ENCODE assay signal across 8 cellular contexts in genomic region chr6:107459283-107460073, GRCh38. TPM values are rescaled to one million over a fixed set of nuclear protein-coding genes. Genes with fewer than 3 reads are reported as not detected.
A peak's percentile ranks its signal among the peaks of the same experiment; 100 is the strongest.
DNase-seq lines count a peak whose midpoint lies in the region; ATAC-seq and TF ChIP-seq lines count a peak whose summit lies in the region.

TSS of gene PDSS2 (minus strand) at chr6:107459564. CDS start at chr6:107459285, 279 bp downstream.

- H3K9me3 ChIP-seq in spleen: no peaks in the 10 kb centered on the region

- DNase-seq in AG09319 (ENCODE audit: extremely low read depth, low read depth) (peak; percentile 92), NCI-H226 (peak; percentile 97), WTC11 (ENCODE audit: low spot score) (peak; percentile 99), cardiac fibroblast (ENCODE audit: low read depth in 2 of 2) (peak; percentile 97), inferior parietal cortex (ENCODE audit: extremely low spot score) (peak; percentile 98), spleen (peak; percentile 100)

- ATAC-seq in HG03196 (IDR thresholded peaks at IDR 0.05; ENCODE audit: unreplicated experiment) (peak; percentile 92), WTC11 (peak; percentile 96)

- TF ChIP-seq POLR2A in GM18951 (IDR thresholded peaks at IDR 0.05; ENCODE audit: extremely low read depth, insufficient read depth, insufficient read length) (peak; percentile 98), spleen (IDR thresholded peaks at IDR 0.05) (peak; percentile 24 to 75 (median 50))

- peaks cover 6 to 52% (median 31%) of the 10 kb centered on the region in 6 donors for H3K4me1 ChIP-seq in spleen

- TF ChIP-seq CTCF in AG09319 (IDR thresholded peaks at IDR 0.05; ENCODE audit: low read depth, low read length): peak; percentile 63
- TF ChIP-seq CTCF in WTC11 (IDR thresholded peaks at IDR 0.05): no peak
- peak; percentile 62 for TF ChIP-seq CTCF in cardiac fibroblast (IDR thresholded peaks at IDR 0.05; ENCODE audit: low read depth, low read length)
- peak in 8 of 11 experiments; percentile 19 to 63 (median 39) for TF ChIP-seq CTCF in spleen (IDR thresholded peaks at IDR 0.05 in 8 of 11, conservative IDR thresholded peaks at IDR 0.05 in 3 of 11)

- peak within 1 kb of the TSS; percentile 88 for H3K27ac Mint-ChIP-seq in WTC11

- no peaks in the 10 kb centered on the region for H3K27me3 Mint-ChIP-seq in WTC11 (ENCODE audit: low read depth)

- H3K4me1 Mint-ChIP-seq in WTC11: peaks cover 7% of the 10 kb centered on the region

- H3K9me3 Mint-ChIP-seq in WTC11: no peaks in the 10 kb centered on the region

- CTCF ChIA-PET in WTC11 (lab: Charles Lee): interaction anchor here (0.6 to 2.3 kb wide), 32 partner anchors 9 to 345 kb away, joined by 3 to 31 read pairs (median 4); partner anchors contain the start of genes BEND3 and SOBP

- no peaks in the 10 kb centered on the region for H3K36me3 Mint-ChIP-seq in WTC11

- 0% methylated on average over 30 to 46 of the region's 46 CpGs for WGBS in spleen, 5 donors

- intact Hi-C loops in spleen (cut with DNase I; ENCODE audit: low total_unique reads): no loop called here

- H3K4me3 Mint-ChIP-seq in WTC11: peak within 1 kb of the TSS; percentile 81

- H3K27me3 ChIP-seq in spleen (replicated peaks in 1 of 7): no peaks in the 10 kb centered on the region

- in situ Hi-C loops in GM18951 (cut with MboI; ENCODE audit: low sequenced_read_pairs, unreplicated experiment): no loop called here

- POLR2A ChIA-PET in WTC11 (lab: Charles Lee): interaction anchor here (0.5 to 1.4 kb wide), 10 partner anchors 21 to 404 kb away, joined by 3 to 7 read pairs (median 4); partner anchors contain the start of gene BEND3

- peaks cover 0 to 12% (median 0%) of the 10 kb centered on the region in 6 donors for H3K36me3 ChIP-seq in spleen

- H3K27ac ChIP-seq in spleen: peak within 1 kb of the TSS; percentile 79 to 98 (median 97)

- H3K4me3 ChIP-seq in cardiac fibroblast (replicated peaks in 1 of 2; ENCODE audit: low read depth in 2 of 2, low read length in 2 of 2) (peak within 1 kb of the TSS; percentile 96 to 99), spleen (peak within 1 kb of the TSS; percentile 64 to 95 (median 88))

TF ChIP-seq in WTC11, 78 proteins besides CTCF, POLR2A, EP300 and RAD21 (continues in another document):
- TF ChIP-seq, protein P1, sequence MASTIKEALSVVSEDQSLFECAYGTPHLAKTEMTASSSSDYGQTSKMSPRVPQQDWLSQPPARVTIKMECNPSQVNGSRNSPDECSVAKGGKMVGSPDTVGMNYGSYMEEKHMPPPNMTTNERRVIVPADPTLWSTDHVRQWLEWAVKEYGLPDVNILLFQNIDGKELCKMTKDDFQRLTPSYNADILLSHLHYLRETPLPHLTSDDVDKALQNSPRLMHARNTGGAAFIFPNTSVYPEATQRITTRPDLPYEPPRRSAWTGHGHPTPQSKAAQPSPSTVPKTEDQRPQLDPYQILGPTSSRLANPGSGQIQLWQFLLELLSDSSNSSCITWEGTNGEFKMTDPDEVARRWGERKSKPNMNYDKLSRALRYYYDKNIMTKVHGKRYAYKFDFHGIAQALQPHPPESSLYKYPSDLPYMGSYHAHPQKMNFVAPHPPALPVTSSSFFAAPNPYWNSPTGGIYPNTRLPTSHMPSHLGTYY (CRISPR knock-in tag; IDR thresholded peaks at IDR 0.05): no peak
- no peak for TF ChIP-seq AFF4 (CRISPR knock-in tag; IDR thresholded peaks at IDR 0.05; ENCODE audit: borderline replicate concordance)
- TF ChIP-seq GTF2I (CRISPR knock-in tag; conservative IDR thresholded peaks at IDR 0.05): no peak
- TF ChIP-seq SP1 (CRISPR knock-in tag; conservative IDR thresholded peaks at IDR 0.05): peak; percentile 94
- TF ChIP-seq ZNF671 (CRISPR knock-in tag; IDR thresholded peaks at IDR 0.05): no peak
- TF ChIP-seq ZNF232 (CRISPR knock-in tag; IDR thresholded peaks at IDR 0.05): no peak
- no peak for TF ChIP-seq NR2C2 (CRISPR knock-in tag; IDR thresholded peaks at IDR 0.05)
- peak; percentile 74; the same call in 1 of the 2 replicates for TF ChIP-seq MYBL2 (CRISPR knock-in tag; IDR thresholded peaks at IDR 0.05)
- no peak for TF ChIP-seq ZNF416 (CRISPR knock-in tag; IDR thresholded peaks at IDR 0.05)
- TF ChIP-seq EMX1 (CRISPR knock-in tag; IDR thresholded peaks at IDR 0.05): no peak
- 0 out of 2 replicates have a peak, but pooled peaks have one; percentile 7 for TF ChIP-seq KAT7 (CRISPR knock-in tag; IDR thresholded peaks at IDR 0.05; ENCODE audit: borderline replicate concordance)
- TF ChIP-seq, protein P2, sequence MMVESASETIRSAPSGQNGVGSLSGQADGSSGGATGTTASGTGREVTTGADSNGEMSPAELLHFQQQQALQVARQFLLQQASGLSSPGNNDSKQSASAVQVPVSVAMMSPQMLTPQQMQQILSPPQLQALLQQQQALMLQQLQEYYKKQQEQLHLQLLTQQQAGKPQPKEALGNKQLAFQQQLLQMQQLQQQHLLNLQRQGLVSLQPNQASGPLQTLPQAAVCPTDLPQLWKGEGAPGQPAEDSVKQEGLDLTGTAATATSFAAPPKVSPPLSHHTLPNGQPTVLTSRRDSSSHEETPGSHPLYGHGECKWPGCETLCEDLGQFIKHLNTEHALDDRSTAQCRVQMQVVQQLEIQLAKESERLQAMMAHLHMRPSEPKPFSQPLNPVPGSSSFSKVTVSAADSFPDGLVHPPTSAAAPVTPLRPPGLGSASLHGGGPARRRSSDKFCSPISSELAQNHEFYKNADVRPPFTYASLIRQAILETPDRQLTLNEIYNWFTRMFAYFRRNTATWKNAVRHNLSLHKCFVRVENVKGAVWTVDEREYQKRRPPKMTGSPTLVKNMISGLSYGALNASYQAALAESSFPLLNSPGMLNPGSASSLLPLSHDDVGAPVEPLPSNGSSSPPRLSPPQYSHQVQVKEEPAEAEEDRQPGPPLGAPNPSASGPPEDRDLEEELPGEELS (CRISPR knock-in tag; IDR thresholded peaks at IDR 0.05): peak; percentile 80; the same call in 1 of the 2 replicates
- no peak for TF ChIP-seq ZNF317 (CRISPR knock-in tag; IDR thresholded peaks at IDR 0.05; ENCODE audit: borderline replicate concordance, low read depth)
- TF ChIP-seq, protein P3, sequence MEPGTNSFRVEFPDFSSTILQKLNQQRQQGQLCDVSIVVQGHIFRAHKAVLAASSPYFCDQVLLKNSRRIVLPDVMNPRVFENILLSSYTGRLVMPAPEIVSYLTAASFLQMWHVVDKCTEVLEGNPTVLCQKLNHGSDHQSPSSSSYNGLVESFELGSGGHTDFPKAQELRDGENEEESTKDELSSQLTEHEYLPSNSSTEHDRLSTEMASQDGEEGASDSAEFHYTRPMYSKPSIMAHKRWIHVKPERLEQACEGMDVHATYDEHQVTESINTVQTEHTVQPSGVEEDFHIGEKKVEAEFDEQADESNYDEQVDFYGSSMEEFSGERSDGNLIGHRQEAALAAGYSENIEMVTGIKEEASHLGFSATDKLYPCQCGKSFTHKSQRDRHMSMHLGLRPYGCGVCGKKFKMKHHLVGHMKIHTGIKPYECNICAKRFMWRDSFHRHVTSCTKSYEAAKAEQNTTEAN (CRISPR knock-in tag; IDR thresholded peaks at IDR 0.05): no peak
- no peak for TF ChIP-seq ZNF138 (CRISPR knock-in tag; conservative IDR thresholded peaks at IDR 0.05)
- TF ChIP-seq GABPB1 (CRISPR knock-in tag; IDR thresholded peaks at IDR 0.05): peak; percentile 53; the same call in 1 of the 2 replicates
- no peak for TF ChIP-seq NR1H2 (CRISPR knock-in tag; IDR thresholded peaks at IDR 0.05)
- no peak; the same call in 1 of the 2 replicates for TF ChIP-seq ZNF121 (CRISPR knock-in tag; IDR thresholded peaks at IDR 0.05)
- peak; percentile 27; the same call in 1 of the 2 replicates for TF ChIP-seq USF2 (CRISPR knock-in tag; IDR thresholded peaks at IDR 0.05)

RNA-seq across cellular contexts. Expression of gene PDSS2, which starts in this region (rescaled TPM):
- total RNA-seq in WTC11 (2021): 15.8 to 18.3 TPM (median 17.2 TPM) in 3 replicates
- total RNA-seq in spleen: 10 to 100 TPM in 6 of 7 donors, 1 to 10 TPM in 1; 9.8 to 16.6 (median 13.3) TPM
- polyA plus RNA-seq in spleen: 1 to 10 TPM; 4.3 to 7.4 (median 6.3) TPM

Comparison
In these comparisons a context has a peak if more than half of its experiments do, and no peak if none do; other contexts are left out.
1. Peak in every context shown above with its lines: DNase-seq, ATAC-seq, H3K4me3 ChIP-seq and H3K27ac ChIP-seq.